10 cellular contexts compared by ENCODE assay signal in the genomic region with DNA sequence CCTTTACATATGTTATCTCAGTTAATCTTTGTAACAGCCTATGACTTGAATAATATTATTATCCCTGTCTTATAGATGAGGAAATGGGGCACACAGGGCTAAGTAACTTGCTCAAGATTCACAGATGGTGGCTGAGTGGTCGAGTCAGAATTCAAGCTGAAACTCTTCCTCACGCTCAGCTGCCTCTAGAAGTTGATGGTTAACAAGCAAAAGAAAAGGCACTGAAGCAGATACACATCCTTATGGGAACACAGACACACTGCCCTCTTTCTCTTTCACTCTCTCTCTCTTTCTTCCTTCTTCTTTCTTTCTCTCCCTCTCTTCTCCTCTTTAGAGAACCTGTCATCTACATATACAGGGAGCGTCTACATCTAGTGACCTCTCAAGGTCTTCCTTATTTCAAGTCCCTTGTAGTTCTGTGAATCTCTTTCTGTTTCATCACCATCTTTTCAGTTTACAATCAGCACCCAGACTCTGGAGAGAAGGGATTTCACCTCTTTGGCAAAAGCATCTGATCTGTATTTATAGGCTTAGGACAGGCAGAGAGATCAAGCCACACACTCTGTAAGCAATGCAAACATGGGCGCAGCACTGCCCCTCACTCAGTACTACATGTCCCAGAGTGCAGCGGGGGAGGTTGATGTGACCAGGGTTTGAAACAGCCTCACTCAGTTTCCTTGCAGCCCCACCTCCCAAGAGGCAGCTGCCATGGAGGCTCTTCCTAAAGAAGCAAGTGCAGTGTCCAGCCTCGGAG.
DNase-seq lines count a peak whose midpoint lies in the region; ATAC-seq lines count a peak whose summit lies in the region.
"Had no signal": no experiment of that assay in that cellular context is flagged by ENCODE, and none has a peak within 500 bp of the region (broad histone marks: within the 10 kb centered on the region; RNA-seq: fewer than 3 reads in every experiment).

No MANE protein-coding gene starts in this region.

- no peak overlapping the region for H2BK5ac ChIP-seq in mesendoderm (ENCODE audit: low read length)

- H3K9ac ChIP-seq in Karpas-422 (ENCODE audit: low read length) = no peak overlapping the region
- H3K9ac ChIP-seq in mesendoderm (ENCODE audit: low read length) = no peak overlapping the region

- CTCF ChIA-PET in activated CD4-positive, alpha-beta memory T cell treated with anti-CD3 and anti-CD28 coated beads, Interleukin-2, amount 10 ng/mL, durations not matched to agents 7 days and 5 days (lab: Charles Lee) = no interaction called here

- H3K36me3 ChIP-seq in Karpas-422 (ENCODE audit: insufficient read depth, low read length) (peaks cover 39% of the 10 kb centered on the region), mesendoderm (ENCODE audit: control insufficient read depth, insufficient read depth, low read length) (no peaks in the 10 kb centered on the region)
- H3K36me3 ChIP-seq: uterus had no signal

- no peak overlapping the region for H3K27ac Mint-ChIP-seq in activated CD4-positive, alpha-beta memory T cell treated with anti-CD3 and anti-CD28 coated beads, Interleukin-2, amount 10 ng/mL, durations not matched to agents 7 days and 5 days
- H3K27ac Mint-ChIP-seq: activated naive CD8-positive, alpha-beta T cell treated with anti-CD3 and anti-CD28 coated beads for 36 hours had no signal

- no peak overlapping the region for H3K23ac ChIP-seq in mesendoderm (ENCODE audit: low read length)

- no peaks in the 10 kb centered on the region for H3K9me3 ChIP-seq in Karpas-422 (ENCODE audit: low read length)
- H3K9me3 ChIP-seq: uterus had no signal

- no peak overlapping the region for H3K56ac ChIP-seq in mesendoderm (ENCODE audit: low read length)

- no peak overlapping the region for H4K8ac ChIP-seq in mesendoderm (ENCODE audit: low read depth, low read length)

- H3K79me1 ChIP-seq in mesendoderm (ENCODE audit: low read length) = peaks cover 2% of the 10 kb centered on the region

- no peak overlapping the region for H2BK15ac ChIP-seq in mesendoderm (replicated peaks; ENCODE audit: low read depth)

- H3K27me3 Mint-ChIP-seq in activated CD4-positive, alpha-beta memory T cell treated with anti-CD3 and anti-CD28 coated beads, Interleukin-2, amount 10 ng/mL, durations not matched to agents 7 days and 5 days = no peaks in the 10 kb centered on the region
- H3K27me3 Mint-ChIP-seq: activated naive CD8-positive, alpha-beta T cell treated with anti-CD3 and anti-CD28 coated beads for 36 hours had no signal

- H3K27ac ChIP-seq in Karpas-422 (ENCODE audit: low read length) (peak overlapping the region; percentile 69), mesendoderm (ENCODE audit: low read depth, low read length) (no peak overlapping the region)
- H3K27ac ChIP-seq: uterus had no signal

- H3K18ac ChIP-seq in mesendoderm (ENCODE audit: low read length) = no peak overlapping the region

- H3K79me2 ChIP-seq in Karpas-422 (ENCODE audit: low read length) (peaks cover 88% of the 10 kb centered on the region), mesendoderm (ENCODE audit: control insufficient read depth, insufficient read depth, low read length) (no peaks in the 10 kb centered on the region)

- POLR2A ChIA-PET in activated CD4-positive, alpha-beta memory T cell treated with anti-CD3 and anti-CD28 coated beads, Interleukin-2, amount 10 ng/mL, durations not matched to agents 7 days and 5 days (lab: Charles Lee) = no interaction called here

- WGBS in mesendoderm (ENCODE audit: extremely low coverage, insufficient coverage, low lambda C conversion rate) = no CpG with 5 or more reads among the region's 6 CpGs

- H3K4me1 ChIP-seq in Karpas-422 (ENCODE audit: low read length) (peaks cover 88% of the 10 kb centered on the region), mesendoderm (ENCODE audit: control insufficient read depth, low read depth, low read length) (peaks cover 3% of the 10 kb centered on the region)
- H3K4me1 ChIP-seq: uterus had no signal

- no peak overlapping the region for H3K4ac ChIP-seq in mesendoderm (ENCODE audit: low read depth, low read length)

- no peak overlapping the region for H3K4me3 ChIP-seq in Karpas-422 (ENCODE audit: low read length)
- H3K4me3 ChIP-seq in mesendoderm (ENCODE audit: low read length) = no peak overlapping the region
- H3K4me3 ChIP-seq: uterus had no signal

- no peak overlapping the region for H3K4me2 ChIP-seq in Karpas-422 (ENCODE audit: low read depth, low read length, poor library complexity, severe bottlenecking)
- H3K4me2 ChIP-seq in mesendoderm (ENCODE audit: low read length) = no peak overlapping the region

- no peaks in the 10 kb centered on the region for H4K20me1 ChIP-seq in Karpas-422 (ENCODE audit: insufficient read depth, low read depth, low read length)

- no peak overlapping the region for H4K5ac ChIP-seq in mesendoderm (ENCODE audit: low read length)

- H3K4me3 Mint-ChIP-seq in activated CD4-positive, alpha-beta memory T cell treated with anti-CD3 and anti-CD28 coated beads, Interleukin-2, amount 10 ng/mL, durations not matched to agents 7 days and 5 days = no peak overlapping the region
- H3K4me3 Mint-ChIP-seq: activated naive CD8-positive, alpha-beta T cell treated with anti-CD3 and anti-CD28 coated beads for 36 hours had no signal

- no peaks in the 10 kb centered on the region for H3K9me3 Mint-ChIP-seq in activated CD4-positive, alpha-beta memory T cell treated with anti-CD3 and anti-CD28 coated beads, Interleukin-2, amount 10 ng/mL, durations not matched to agents 7 days and 5 days
- H3K9me3 Mint-ChIP-seq: activated naive CD8-positive, alpha-beta T cell treated with anti-CD3 and anti-CD28 coated beads for 36 hours had no signal

- intact Hi-C loops in Right ventricle myocardium inferior (cut with DNase I) = no loop called here

- peaks cover 30% of the 10 kb centered on the region for H3K36me3 Mint-ChIP-seq in activated CD4-positive, alpha-beta memory T cell treated with anti-CD3 and anti-CD28 coated beads, Interleukin-2, amount 10 ng/mL, durations not matched to agents 7 days and 5 days (ENCODE audit: low read depth)
- H3K36me3 Mint-ChIP-seq: activated naive CD8-positive, alpha-beta T cell treated with anti-CD3 and anti-CD28 coated beads for 36 hours had no signal

- no peaks in the 10 kb centered on the region for H3K9me2 ChIP-seq in Karpas-422 (replicated peaks; ENCODE audit: insufficient read depth, low read length)

- ATAC-seq in GM18517 (IDR thresholded peaks at IDR 0.05; ENCODE audit: unreplicated experiment) = peak; percentile 61
- peak; percentile 67 for ATAC-seq in GM21723 (IDR thresholded peaks at IDR 0.05; ENCODE audit: unreplicated experiment)
- ATAC-seq in Right ventricle myocardium inferior = no peak

- peaks cover 45% of the 10 kb centered on the region for H3K4me1 Mint-ChIP-seq in activated CD4-positive, alpha-beta memory T cell treated with anti-CD3 and anti-CD28 coated beads, Interleukin-2, amount 10 ng/mL, durations not matched to agents 7 days and 5 days

- no peak for DNase-seq in Karpas-422
- DNase-seq in mesendoderm = peak; percentile 82
- no peak for DNase-seq in Right ventricle myocardium inferior (ENCODE audit: missing footprints)
- no peak for DNase-seq in NCI-H1048 (lab: John Stamatoyannopoulos, UW)
- no peak for DNase-seq in NK-92 treated with Interleukin-12 subunit alpha and Interleukin-12 subunit beta, amount 100 ng/mL, for 24 hours (lab: John Stamatoyannopoulos, UW)
- DNase-seq in activated CD4-positive, alpha-beta memory T cell treated with anti-CD3 and anti-CD28 coated beads, Interleukin-2, amount 10 ng/mL, durations not matched to agents 7 days and 5 days = no peak
- DNase-seq: activated naive CD8-positive, alpha-beta T cell treated with anti-CD3 and anti-CD28 coated beads for 36 hours; uterus had no signal

- H2AFZ ChIP-seq in Karpas-422 (ENCODE audit: low read length) = no peak overlapping the region

- H2BK120ac ChIP-seq in mesendoderm (ENCODE audit: low read depth, low read length) = no peak overlapping the region

- H3K27me3 ChIP-seq in Karpas-422 (ENCODE audit: low read length) (no peaks in the 10 kb centered on the region), mesendoderm (ENCODE audit: insufficient read depth, low read length, poor library complexity) (no peaks in the 10 kb centered on the region)
- H3K27me3 ChIP-seq: uterus had no signal

- H2AK5ac ChIP-seq in mesendoderm (ENCODE audit: low read length) = no peak overlapping the region
